In the genomic region with DNA sequence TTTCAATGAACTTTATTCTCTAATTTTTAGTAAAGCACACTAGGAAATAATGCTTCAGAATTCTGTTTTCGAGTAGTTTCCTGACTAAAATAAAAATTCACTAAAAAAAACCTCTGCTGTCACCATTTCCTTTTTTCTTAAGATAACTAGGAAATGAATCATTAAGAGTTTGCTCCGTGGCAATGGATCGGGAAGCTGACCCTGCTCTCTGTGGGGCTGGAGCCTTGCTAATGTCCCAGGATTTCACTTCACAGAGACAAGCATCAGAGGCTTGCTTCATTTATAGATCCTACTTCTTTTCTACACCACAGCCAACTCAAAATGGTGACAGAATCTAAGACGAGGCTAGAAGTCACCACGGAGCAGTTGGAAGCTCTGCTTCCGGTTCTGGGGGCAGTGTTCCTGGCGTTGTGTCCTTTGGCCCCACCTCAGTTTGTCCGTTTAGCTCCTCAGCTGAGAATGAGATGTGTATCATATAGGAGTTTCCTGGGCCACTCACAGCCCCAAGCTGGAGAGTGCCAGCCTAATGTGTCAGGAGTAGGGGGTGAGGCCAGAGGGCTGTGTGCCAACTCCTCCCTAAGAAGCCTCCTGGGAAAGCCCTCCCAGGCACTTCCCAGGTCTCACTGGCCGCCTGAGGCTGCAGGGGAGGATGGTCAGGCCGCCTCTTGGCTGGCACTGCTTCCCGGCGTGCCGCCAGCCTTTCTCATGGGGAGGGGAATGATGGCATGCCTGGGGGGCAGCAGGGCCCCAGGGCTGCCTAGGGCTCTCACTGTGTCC, we compare ENCODE assay signal across 9 cellular contexts. TPM values are rescaled to one million over a fixed set of nuclear protein-coding genes. Genes with fewer than 3 reads are reported as not detected.
DNase-seq lines count a peak whose midpoint lies in the region; ATAC-seq and TF ChIP-seq lines count a peak whose summit lies in the region.
"Had no signal": no experiment of that assay in that cellular context is flagged by ENCODE, and none has a peak within 500 bp of the region (broad histone marks: within the 10 kb centered on the region; RNA-seq: fewer than 3 reads in every experiment).

No MANE protein-coding gene starts in this region.

- peaks cover 0 to 60% of the 10 kb centered on the region in 2 donors for H3K4me1 ChIP-seq in right atrium auricular region
- H3K4me1 ChIP-seq in stomach: peaks cover 46 to 81% (median 62%) of the 10 kb centered on the region in 4 donors

- H3K4me3 Mint-ChIP-seq in activated naive CD8-positive, alpha-beta T cell treated with anti-CD3 and anti-CD28 coated beads, Interleukin-2, amount 10 ng/mL, durations not matched to agents 7 days and 5 days: no peak overlapping the region

- TF ChIP-seq POLR2A in stomach (IDR thresholded peaks at IDR 0.05): no peak

- H3K36me3 Mint-ChIP-seq in activated naive CD8-positive, alpha-beta T cell treated with anti-CD3 and anti-CD28 coated beads, Interleukin-2, amount 10 ng/mL, durations not matched to agents 7 days and 5 days: peaks cover 27% of the 10 kb centered on the region

- intact Hi-C loops in stomach (cut with DNase I; ENCODE audit: low total_unique reads): no loop called here

- no peak for TF ChIP-seq EP300 in stomach (IDR thresholded peaks at IDR 0.05)

- peaks cover 71% of the 10 kb centered on the region for H3K4me1 Mint-ChIP-seq in activated naive CD8-positive, alpha-beta T cell treated with anti-CD3 and anti-CD28 coated beads, Interleukin-2, amount 10 ng/mL, durations not matched to agents 7 days and 5 days

- peak overlapping the region; percentile 27 for H3K27ac Mint-ChIP-seq in activated naive CD8-positive, alpha-beta T cell treated with anti-CD3 and anti-CD28 coated beads, Interleukin-2, amount 10 ng/mL, durations not matched to agents 7 days and 5 days

- peaks cover 5% of the 10 kb centered on the region for H3K36me3 ChIP-seq in right atrium auricular region
- H3K36me3 ChIP-seq in stomach: peaks cover 0 to 12% (median 6%) of the 10 kb centered on the region in 4 donors

- POLR2A ChIA-PET in activated naive CD8-positive, alpha-beta T cell treated with anti-CD3 and anti-CD28 coated beads, Interleukin-2, amount 10 ng/mL, durations not matched to agents 7 days and 5 days (lab: Charles Lee): interaction anchor here (1.1 kb wide), 1 partner anchor 100 kb away, joined by 3 read pairs; the partner anchor contains the start of genes NSUN2 and SRD5A1

- H3K4me3 ChIP-seq in right atrium auricular region: peak overlapping the region in 1 of 2 donors; percentile 21
- H3K4me3 ChIP-seq in stomach: peak overlapping the region in 1 of 4 donors; percentile 4
- H3K4me3 ChIP-seq: A549 had no signal

- H3K27me3 ChIP-seq in right atrium auricular region (no peaks in the 10 kb centered on the region), stomach (no peaks in the 10 kb centered on the region)

- TF ChIP-seq CTCF in right atrium auricular region (IDR thresholded peaks at IDR 0.05) (no peak), stomach (IDR thresholded peaks at IDR 0.05) (no peak)

- ATAC-seq in activated naive CD8-positive, alpha-beta T cell treated with anti-CD3 and anti-CD28 coated beads, Interleukin-2, amount 10 ng/mL, durations not matched to agents 7 days and 5 days (ENCODE audit: low read depth): no peak
- ATAC-seq: A549 had no signal

- WGBS in stomach, 5 donors: 42 to 62% (median 48%) methylated on average over 13 of the region's 13 CpGs

- DNase-seq in NCI-H1092 treated with DMSO at 0.1 percent for 48 hours (lab: John Stamatoyannopoulos, UW) (peak; percentile 25), NCI-H1092 (lab: John Stamatoyannopoulos, UW) (no peak), right atrium auricular region (ENCODE audit: low spot score) (no peak), stomach (no peak), COR-L47 (lab: John Stamatoyannopoulos, UW) (no peak), NCI-H187 (lab: John Stamatoyannopoulos, UW) (no peak), NCI-H2227 treated with DMSO at 0.1 percent for 48 hours (lab: John Stamatoyannopoulos, UW) (no peak)
- no peak for DNase-seq in activated naive CD8-positive, alpha-beta T cell treated with anti-CD3 and anti-CD28 coated beads, Interleukin-2, amount 10 ng/mL, durations not matched to agents 7 days and 5 days

- no peaks in the 10 kb centered on the region for H3K9me3 Mint-ChIP-seq in activated naive CD8-positive, alpha-beta T cell treated with anti-CD3 and anti-CD28 coated beads, Interleukin-2, amount 10 ng/mL, durations not matched to agents 7 days and 5 days

- H3K9me3 ChIP-seq in right atrium auricular region: no peaks in the 10 kb centered on the region
- no peaks in the 10 kb centered on the region for H3K9me3 ChIP-seq in stomach
- H3K9me3 ChIP-seq: A549 had no signal

- H3K27ac ChIP-seq in right atrium auricular region (peak overlapping the region; percentile 54 to 72), stomach (peak overlapping the region; percentile 8 to 70 (median 43))

- no peaks in the 10 kb centered on the region for H3K27me3 Mint-ChIP-seq in activated naive CD8-positive, alpha-beta T cell treated with anti-CD3 and anti-CD28 coated beads, Interleukin-2, amount 10 ng/mL, durations not matched to agents 7 days and 5 days

RNA-seq across cellular contexts. Expression of gene TENT4A, which starts 19.6 kb away (rescaled TPM):
- 10 to 100 TPM; 47.0 to 47.1 TPM for total RNA-seq in activated naive CD8-positive, alpha-beta T cell treated with anti-CD3 and anti-CD28 coated beads, Interleukin-2, amount 10 ng/mL, durations not matched to agents 7 days and 5 days
- total RNA-seq in right atrium auricular region: 10 to 100 TPM in 1 of 2 donors, 1 to 10 TPM in 1; 7.3 to 14.9 TPM
- total RNA-seq in stomach: 10 to 100 TPM; 12.8 to 37.4 (median 27.2) TPM
- polyA plus RNA-seq in stomach: 1 to 10 TPM; 3.5 to 8.4 (median 4.2) TPM
